In genomic region chr2:23772684-23773083, GRCh38 we compare ENCODE assay signal across 17 cellular contexts.
"Had no signal": no experiment of that assay in that cellular context is flagged by ENCODE, and none has a peak within 500 bp of the region (broad histone marks: within the 10 kb centered on the region; RNA-seq: fewer than 3 reads in every experiment).

No MANE protein-coding gene starts in this region.

- H3K27me3 ChIP-seq: breast epithelium, neutrophil, upper lobe of right lung had no signal

- H3K36me3 ChIP-seq: breast epithelium had no signal

- H3K4me3 ChIP-seq: breast epithelium, lower lobe of right lung, upper lobe of right lung had no signal

- ATAC-seq: activated CD8-positive, alpha-beta T cell treated with anti-CD3 and anti-CD28 coated beads for 36 hours; esophagus mucosa; left cardiac atrium; lower lobe of right lung; upper lobe of right lung had no signal

- H3K27ac ChIP-seq: breast epithelium, lower lobe of right lung, neutrophil, upper lobe of right lung, WERI-Rb-1 had no signal

- DNase-seq: activated CD4-positive, alpha-beta T cell treated with anti-CD3 and anti-CD28 coated beads for 4 hours; activated CD8-positive, alpha-beta memory T cell treated with anti-CD3 and anti-CD28 coated beads, Interleukin-2, amount 50 U/mL, for 48 hours; activated CD8-positive, alpha-beta T cell treated with anti-CD3 and anti-CD28 coated beads for 36 hours; activated naive CD8-positive, alpha-beta T cell treated with anti-CD3 and anti-CD28 coated beads, Interleukin-2, amount 10 ng/mL, durations not matched to agents 7 days and 5 days; anterior cingulate cortex; glutamatergic neuron; immature natural killer cell; left cardiac atrium; lower lobe of right lung; midbrain; stimulated activated CD4-positive, alpha-beta T cell treated with anti-CD3 and anti-CD28 coated beads, Interleukin-15, amount 100 ng/mL, for 24 hours; stimulated activated CD4-positive, alpha-beta T cell treated with anti-CD3 and anti-CD28 coated beads, Interleukin-4, amount 100 ng/mL, for 24 hours; upper lobe of right lung; WERI-Rb-1 had no signal

- H3K4me1 ChIP-seq: breast epithelium, lower lobe of right lung, upper lobe of right lung had no signal

- H3K9me3 ChIP-seq: breast epithelium, lower lobe of right lung, neutrophil, upper lobe of right lung had no signal
